Comparison of ENCODE assay signal across 20 cellular contexts in genomic region chr9:112872019-112872418, GRCh38. TPM values are rescaled to one million over a fixed set of nuclear protein-coding genes. Genes with fewer than 3 reads are reported as not detected.
A peak's percentile ranks its signal among the peaks of the same experiment; 100 is the strongest.
DNase-seq lines count a peak whose midpoint lies in the region; ATAC-seq lines count a peak whose summit lies in the region.
"Had no signal": no experiment of that assay in that cellular context is flagged by ENCODE, and none has a peak within 500 bp of the region (broad histone marks: within the 10 kb centered on the region; RNA-seq: fewer than 3 reads in every experiment).

No MANE protein-coding gene starts in this region.

- peaks cover 64% of the 10 kb centered on the region for H3K36me3 Mint-ChIP-seq in dendritic cell treated with granulocyte-macrophage colony-stimulating factor and Interleukin-4, amounts not matched to agents 40 ng/mL and 50 ng/mL, for 4 days (ENCODE audit: low read depth)

- ATAC-seq in Right ventricle myocardium inferior (no peak), GM18907 (IDR thresholded peaks at IDR 0.05; ENCODE audit: unreplicated experiment) (no peak)
- ATAC-seq: A549 had no signal

- H3K4me3 Mint-ChIP-seq in dendritic cell treated with granulocyte-macrophage colony-stimulating factor and Interleukin-4, amounts not matched to agents 40 ng/mL and 50 ng/mL, for 4 days: no peak overlapping the region
- H3K4me3 Mint-ChIP-seq: H9 had no signal

- intact Hi-C loops in cardiac septum (cut with DNase I): no loop called here
- intact Hi-C loops in Right ventricle myocardium inferior (cut with DNase I): no loop called here
- intact Hi-C loops in dendritic cell treated with granulocyte-macrophage colony-stimulating factor and Interleukin-4, amounts not matched to agents 40 ng/mL and 50 ng/mL, for 4 days (cut with micrococcal nuclease): no loop called here

- peaks cover 61% of the 10 kb centered on the region for H3K4me1 Mint-ChIP-seq in dendritic cell treated with granulocyte-macrophage colony-stimulating factor and Interleukin-4, amounts not matched to agents 40 ng/mL and 50 ng/mL, for 4 days (ENCODE audit: low read depth)

- DNase-seq in cardiac septum (ENCODE audit: low spot score) (peak; percentile 29), Right ventricle myocardium inferior (ENCODE audit: missing footprints) (no peak), NCI-H2029 treated with DMSO at 0.1 percent for 48 hours (lab: John Stamatoyannopoulos, UW) (peak; percentile 6), DMS114 treated with DMSO at 0.1 percent for 48 hours (lab: John Stamatoyannopoulos, UW; ENCODE audit: unreplicated experiment) (no peak), D341Med (ENCODE audit: low spot score) (no peak), superior temporal gyrus (ENCODE audit: extremely low spot score) (no peak)
- DNase-seq: COR-L47, DMS79, H9, IMR-90, Kasumi-1, MM.1S, NCI-H1436, NCI-H2081, NCI-H2227 treated with DMSO at 0.1 percent for 48 hours, NCI-H526 had no signal

- H3K9me3 Mint-ChIP-seq in dendritic cell treated with granulocyte-macrophage colony-stimulating factor and Interleukin-4, amounts not matched to agents 40 ng/mL and 50 ng/mL, for 4 days: no peaks in the 10 kb centered on the region

- H3K27me3 Mint-ChIP-seq in dendritic cell treated with granulocyte-macrophage colony-stimulating factor and Interleukin-4, amounts not matched to agents 40 ng/mL and 50 ng/mL, for 4 days: no peaks in the 10 kb centered on the region

- H3K27ac Mint-ChIP-seq in dendritic cell treated with granulocyte-macrophage colony-stimulating factor and Interleukin-4, amounts not matched to agents 40 ng/mL and 50 ng/mL, for 4 days: peak overlapping the region; percentile 98
- H3K27ac Mint-ChIP-seq: H9 had no signal

RNA-seq across cellular contexts. Expression of gene SLC46A2, which starts 18.7 kb away (rescaled TPM):
- total RNA-seq in cardiac septum: 0.16 TPM
- not detected for total RNA-seq in Right ventricle myocardium inferior
- total RNA-seq: H9, HT-29, IMR-90 had no signal

Comparison
In these comparisons a context has a peak if more than half of its experiments do, and no peak if none do; other contexts are left out.
1. DNase-seq: peak in cardiac septum (single experiment) and NCI-H2029 treated with DMSO at 0.1 percent for 48 hours (single experiment); none in Right ventricle myocardium inferior (single experiment), DMS114 treated with DMSO at 0.1 percent for 48 hours (single experiment), D341Med (single experiment) and superior temporal gyrus (single experiment).